In the genomic region with DNA sequence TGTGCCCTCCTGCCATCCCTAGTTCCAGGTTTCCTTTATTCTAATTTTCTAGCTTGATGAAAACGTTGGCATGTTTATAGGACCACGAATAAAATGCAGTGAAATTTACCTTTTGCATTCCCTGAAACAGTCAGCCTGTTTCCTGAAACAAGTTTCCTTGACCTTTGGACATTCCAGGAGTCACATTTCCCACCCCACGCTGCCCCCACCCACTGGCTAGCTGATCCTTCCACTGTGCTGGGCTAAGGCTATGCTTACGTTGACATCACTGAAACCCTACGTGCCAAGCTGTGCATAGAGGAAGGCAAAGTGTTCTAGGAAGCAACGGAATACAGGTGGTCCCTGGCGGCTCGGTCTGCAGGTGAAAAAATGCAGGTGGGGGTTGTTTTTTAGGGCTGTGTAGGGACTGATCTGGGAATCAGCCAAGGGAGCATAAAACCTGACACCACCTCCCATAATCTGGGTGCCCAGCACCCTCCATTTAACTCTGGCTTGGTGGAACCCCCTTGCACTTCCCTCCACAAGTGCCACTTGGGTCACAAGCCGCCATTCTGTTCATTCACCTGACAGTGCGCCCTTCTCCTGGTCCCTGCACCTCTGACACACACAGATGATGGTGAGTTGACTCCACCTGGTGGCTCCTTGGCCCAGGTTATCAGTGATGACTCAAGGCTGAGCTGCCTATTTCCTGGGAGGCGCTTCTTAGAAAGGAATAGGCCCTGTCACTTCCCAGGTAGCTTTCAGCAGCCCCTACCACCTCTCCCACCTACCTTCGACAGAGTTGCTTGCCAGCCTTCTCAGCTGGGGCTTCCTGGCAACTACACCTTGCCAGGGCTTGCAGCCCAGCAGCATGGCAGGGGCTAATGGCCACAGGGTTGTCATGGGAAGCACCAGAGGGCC, we compare ENCODE assay signal across 8 cellular contexts.
A peak's percentile ranks its signal among the peaks of the same experiment; 100 is the strongest.
DNase-seq lines count a peak whose midpoint lies in the region; ATAC-seq and TF ChIP-seq lines count a peak whose summit lies in the region.

No MANE protein-coding gene starts in this region.

- CTCF ChIA-PET in GM10248 (lab: Yijun Ruan, JAX), result interaction anchor here (0.7 to 3.9 kb wide), 13 partner anchors 8 to 179 kb away, joined by 3 to 15 read pairs (median 4); no protein-coding TSS in a partner anchor
- CTCF ChIA-PET in CD4-positive, alpha-beta T cell (lab: Charles Lee), result interaction anchor here (7.9 kb wide), 1 partner anchor 96 kb away, joined by 32 read pairs; no protein-coding TSS in a partner anchor

- H3K36me3 Mint-ChIP-seq in CD4-positive, alpha-beta T cell (ENCODE audit: low read depth), result no peaks in the 10 kb centered on the region
- H3K36me3 Mint-ChIP-seq in CD14-positive monocyte, result no peaks in the 10 kb centered on the region

- intact Hi-C loops in CD4-positive, alpha-beta T cell (cut with DNase I, micrococcal nuclease), result no loop called here
- intact Hi-C loops in CD14-positive monocyte (cut with micrococcal nuclease), result no loop called here

- no peaks in the 10 kb centered on the region for H3K27me3 ChIP-seq in H7 (ENCODE audit: control insufficient read depth, insufficient read depth, low read length)
- H3K27me3 ChIP-seq in CD4-positive, alpha-beta T cell (ENCODE audit: control insufficient read depth, insufficient read depth, low read length), result no peaks in the 10 kb centered on the region

- H3K4me3 ChIP-seq in H7 (ENCODE audit: insufficient read depth, low read depth, low read length), result no peak overlapping the region
- no peak overlapping the region for H3K4me3 ChIP-seq in coronary artery

- no peaks in the 10 kb centered on the region for H3K36me3 ChIP-seq in H7 (replicated peaks; ENCODE audit: control insufficient read depth, insufficient read depth, low read length)

- TF ChIP-seq CTCF in GM10248 (IDR thresholded peaks at IDR 0.05; ENCODE audit: control extremely low read depth, extremely low read depth, low read depth, missing control alignments) (peak; percentile 62), coronary artery (IDR thresholded peaks at IDR 0.05) (no peak), CD14-positive monocyte (IDR thresholded peaks at IDR 0.05) (no peak)
- TF ChIP-seq CTCF in CD4-positive, alpha-beta T cell (IDR thresholded peaks at IDR 0.05), result no peak

- POLR2A ChIA-PET in GM10248 (lab: Yijun Ruan, JAX), result no interaction called here
- POLR2A ChIA-PET in CD4-positive, alpha-beta T cell (lab: Charles Lee), result no interaction called here

- no peaks in the 10 kb centered on the region for H3K27me3 Mint-ChIP-seq in CD4-positive, alpha-beta T cell
- peaks cover 2 to 9% (median 3%) of the 10 kb centered on the region in 3 donors for H3K27me3 Mint-ChIP-seq in CD14-positive monocyte (ENCODE audit: low read depth in 3 of 3)

- H3K4me3 Mint-ChIP-seq in CD4-positive, alpha-beta T cell, result no peak overlapping the region
- no peak overlapping the region for H3K4me3 Mint-ChIP-seq in CD14-positive monocyte

- ATAC-seq in CD4-positive, alpha-beta T cell (ENCODE audit: poor library complexity), result no peak

- no peak overlapping the region for H3K27ac ChIP-seq in coronary artery
- H3K27ac ChIP-seq in CD4-positive, alpha-beta T cell (ENCODE audit: low read depth, low read length), result no peak overlapping the region

- no peaks in the 10 kb centered on the region for H3K9me3 Mint-ChIP-seq in CD4-positive, alpha-beta T cell
- H3K9me3 Mint-ChIP-seq in CD14-positive monocyte, result peaks cover 4 to 9% (median 7%) of the 10 kb centered on the region in 7 donors

- no peak overlapping the region for H3K27ac Mint-ChIP-seq in CD4-positive, alpha-beta T cell
- H3K27ac Mint-ChIP-seq in CD14-positive monocyte, result peak overlapping the region in 2 of 7 donors; percentile 46 to 84

- H3K4me1 Mint-ChIP-seq in CD4-positive, alpha-beta T cell (ENCODE audit: low read depth), result no peaks in the 10 kb centered on the region
- H3K4me1 Mint-ChIP-seq in CD14-positive monocyte, result peaks cover 11% of the 10 kb centered on the region

- DNase-seq in GM10248 (ENCODE audit: extremely low spot score) (peak; percentile 73), H7 (peak; percentile 81), NCI-H69 (lab: John Stamatoyannopoulos, UW) (peak; percentile 37), coronary artery (ENCODE audit: low spot score) (peak; percentile 65), COLO829 (ENCODE audit: low spot score) (no peak), CD14-positive monocyte (ENCODE audit: low spot score) (no peak)
- peak; percentile 14 to 18 for DNase-seq in stimulated activated CD4-positive, alpha-beta T cell treated with anti-CD3 and anti-CD28 coated beads, Interleukin-1b, Interleukin-23, amount 100 ng/mL, for 4 hours (ENCODE audit: low read depth in 2 of 2)
- no peak for DNase-seq in CD4-positive, alpha-beta T cell

- no peaks in the 10 kb centered on the region for H3K9me3 ChIP-seq in CD4-positive, alpha-beta T cell (ENCODE audit: control insufficient read depth, low read length)

Comparison
In these comparisons a context has a peak if more than half of its experiments do, and no peak if none do; other contexts are left out.
1. DNase-seq: peak in GM10248 (single experiment), H7 (single experiment), NCI-H69 (single experiment), coronary artery (single experiment) and stimulated activated CD4-positive, alpha-beta T cell treated with anti-CD3 and anti-CD28 coated beads, Interleukin-1b, Interleukin-23, amount 100 ng/mL, for 4 hours (2 of 2); none in CD4-positive, alpha-beta T cell (0 of 10), COLO829 (single experiment) and CD14-positive monocyte (single experiment).